ENCODE assay signal across 2 cellular contexts in the genomic region with DNA sequence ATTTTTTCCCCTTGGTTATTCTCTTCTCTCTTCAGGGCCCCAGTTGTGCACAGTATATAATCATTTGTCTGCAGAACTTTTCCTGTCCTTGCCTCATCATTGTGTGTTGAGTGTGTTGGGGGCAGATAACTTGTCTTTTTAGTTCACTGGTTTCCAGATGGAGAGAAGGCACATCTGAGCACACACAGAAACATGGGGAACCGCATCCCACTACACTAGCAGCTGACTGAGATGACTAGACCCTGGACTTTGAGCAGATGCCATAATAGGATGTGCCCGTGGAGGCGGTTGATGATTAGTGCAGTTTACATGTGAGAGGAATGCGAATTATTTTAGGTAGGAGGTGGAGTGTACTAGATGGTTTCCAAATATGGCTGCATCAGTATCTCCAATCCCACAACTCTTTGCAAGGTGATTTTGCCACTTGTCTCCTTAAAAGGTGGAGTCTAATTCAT.
TF ChIP-seq lines count a peak whose summit lies in the region.

No MANE protein-coding gene starts in this region.

TF ChIP-seq in K562, 482 proteins besides CTCF, POLR2A, EP300 and RAD21 (continued from another document and continues in another):
- no peak for TF ChIP-seq ZNF592 (IDR thresholded peaks at IDR 0.05)
- TF ChIP-seq MEIS2 (IDR thresholded peaks at IDR 0.05; ENCODE audit: partially characterized antibody), result peak; percentile 48
- no peak for TF ChIP-seq STAT6 (CRISPR knock-in tag; IDR thresholded peaks at IDR 0.05)
- TF ChIP-seq USF2 (CRISPR knock-in tag; IDR thresholded peaks at IDR 0.05), result no peak
- no peak for TF ChIP-seq ARID3A (IDR thresholded peaks at IDR 0.05; ENCODE audit: borderline replicate concordance, low read depth, low read length)
- TF ChIP-seq CEBPB (tag; IDR thresholded peaks at IDR 0.05), result peak; percentile 69
- 0 out of 2 replicates have a peak, but pooled peaks have one; percentile 41 for TF ChIP-seq HDAC2 (IDR thresholded peaks at IDR 0.05)
- no peak for TF ChIP-seq STAG1 (CRISPR knock-in tag; IDR thresholded peaks at IDR 0.05; ENCODE audit: borderline replicate concordance)
- no peak for TF ChIP-seq HOXB6 (CRISPR knock-in tag; IDR thresholded peaks at IDR 0.05; ENCODE audit: borderline replicate concordance)
- TF ChIP-seq MITF (IDR thresholded peaks at IDR 0.05), result no peak
- no peak for TF ChIP-seq ZNF282 (CRISPR knock-in tag; IDR thresholded peaks at IDR 0.05)
- TF ChIP-seq MAX (CRISPR knock-in tag; IDR thresholded peaks at IDR 0.05), result peak; percentile 25; the same call in 1 of the 2 replicates
- no peak for TF ChIP-seq RBM39 (optimal IDR thresholded peaks at IDR 0.05; ENCODE audit: low read depth, low read length)

TF ChIP-seq in HepG2, 621 proteins besides CTCF, POLR2A, EP300 and RAD21 (continued from another document and continues in another):
- no peak for TF ChIP-seq ZNF281 (CRISPR knock-in tag; IDR thresholded peaks at IDR 0.05; ENCODE audit: borderline replicate concordance)
- TF ChIP-seq PRPF4 (IDR thresholded peaks at IDR 0.05; ENCODE audit: low read depth, low read length, poor library complexity, severe bottlenecking), result no peak
- no peak for TF ChIP-seq CREBL2 (CRISPR knock-in tag; IDR thresholded peaks at IDR 0.05; ENCODE audit: borderline replicate concordance)
- TF ChIP-seq, protein P1, sequence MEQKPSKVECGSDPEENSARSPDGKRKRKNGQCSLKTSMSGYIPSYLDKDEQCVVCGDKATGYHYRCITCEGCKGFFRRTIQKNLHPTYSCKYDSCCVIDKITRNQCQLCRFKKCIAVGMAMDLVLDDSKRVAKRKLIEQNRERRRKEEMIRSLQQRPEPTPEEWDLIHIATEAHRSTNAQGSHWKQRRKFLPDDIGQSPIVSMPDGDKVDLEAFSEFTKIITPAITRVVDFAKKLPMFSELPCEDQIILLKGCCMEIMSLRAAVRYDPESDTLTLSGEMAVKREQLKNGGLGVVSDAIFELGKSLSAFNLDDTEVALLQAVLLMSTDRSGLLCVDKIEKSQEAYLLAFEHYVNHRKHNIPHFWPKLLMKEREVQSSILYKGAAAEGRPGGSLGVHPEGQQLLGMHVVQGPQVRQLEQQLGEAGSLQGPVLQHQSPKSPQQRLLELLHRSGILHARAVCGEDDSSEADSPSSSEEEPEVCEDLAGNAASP (CRISPR knock-in tag; IDR thresholded peaks at IDR 0.05; ENCODE audit: borderline replicate concordance), result 0 out of 2 replicates have a peak, but pooled peaks have one; percentile 9
- TF ChIP-seq, protein P2, sequence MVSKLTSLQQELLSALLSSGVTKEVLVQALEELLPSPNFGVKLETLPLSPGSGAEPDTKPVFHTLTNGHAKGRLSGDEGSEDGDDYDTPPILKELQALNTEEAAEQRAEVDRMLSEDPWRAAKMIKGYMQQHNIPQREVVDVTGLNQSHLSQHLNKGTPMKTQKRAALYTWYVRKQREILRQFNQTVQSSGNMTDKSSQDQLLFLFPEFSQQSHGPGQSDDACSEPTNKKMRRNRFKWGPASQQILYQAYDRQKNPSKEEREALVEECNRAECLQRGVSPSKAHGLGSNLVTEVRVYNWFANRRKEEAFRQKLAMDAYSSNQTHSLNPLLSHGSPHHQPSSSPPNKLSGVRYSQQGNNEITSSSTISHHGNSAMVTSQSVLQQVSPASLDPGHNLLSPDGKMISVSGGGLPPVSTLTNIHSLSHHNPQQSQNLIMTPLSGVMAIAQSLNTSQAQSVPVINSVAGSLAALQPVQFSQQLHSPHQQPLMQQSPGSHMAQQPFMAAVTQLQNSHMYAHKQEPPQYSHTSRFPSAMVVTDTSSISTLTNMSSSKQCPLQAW (CRISPR knock-in tag; IDR thresholded peaks at IDR 0.05), result peak; percentile 54; the same call in 1 of the 2 replicates
- no peak for TF ChIP-seq SRSF4 (IDR thresholded peaks at IDR 0.05; ENCODE audit: low read depth, low read length, poor library complexity, severe bottlenecking)
- TF ChIP-seq DZIP1 (CRISPR knock-in tag; IDR thresholded peaks at IDR 0.05), result no peak
- no peak for TF ChIP-seq ZNF766 (CRISPR knock-in tag; IDR thresholded peaks at IDR 0.05; ENCODE audit: borderline replicate concordance)
- no peak for TF ChIP-seq ZNF574 (CRISPR knock-in tag; IDR thresholded peaks at IDR 0.05)
- TF ChIP-seq PRDM10 (CRISPR knock-in tag; IDR thresholded peaks at IDR 0.05; ENCODE audit: low read depth), result no peak
- no peak for TF ChIP-seq ZSCAN20 (CRISPR knock-in tag; IDR thresholded peaks at IDR 0.05; ENCODE audit: borderline replicate concordance)
- no peak for TF ChIP-seq TEAD2 (CRISPR knock-in tag; IDR thresholded peaks at IDR 0.05)
- TF ChIP-seq ZNF432 (CRISPR knock-in tag; IDR thresholded peaks at IDR 0.05; ENCODE audit: borderline replicate concordance), result no peak
- TF ChIP-seq STAT5B (CRISPR knock-in tag; IDR thresholded peaks at IDR 0.05), result no peak
- no peak for TF ChIP-seq TOPORS (CRISPR knock-in tag; IDR thresholded peaks at IDR 0.05)
- TF ChIP-seq ZNF878 (CRISPR knock-in tag; IDR thresholded peaks at IDR 0.05), result no peak
- 0 out of 2 replicates have a peak, but pooled peaks have one; percentile 59 for TF ChIP-seq EHMT2 (IDR thresholded peaks at IDR 0.05; ENCODE audit: borderline replicate concordance, low read depth, low read length)
- no peak for TF ChIP-seq ZNF7 (CRISPR knock-in tag; IDR thresholded peaks at IDR 0.05)
- no peak for TF ChIP-seq NR1H2 (CRISPR knock-in tag; IDR thresholded peaks at IDR 0.05; ENCODE audit: borderline replicate concordance, low read depth)
- TF ChIP-seq, protein P3, sequence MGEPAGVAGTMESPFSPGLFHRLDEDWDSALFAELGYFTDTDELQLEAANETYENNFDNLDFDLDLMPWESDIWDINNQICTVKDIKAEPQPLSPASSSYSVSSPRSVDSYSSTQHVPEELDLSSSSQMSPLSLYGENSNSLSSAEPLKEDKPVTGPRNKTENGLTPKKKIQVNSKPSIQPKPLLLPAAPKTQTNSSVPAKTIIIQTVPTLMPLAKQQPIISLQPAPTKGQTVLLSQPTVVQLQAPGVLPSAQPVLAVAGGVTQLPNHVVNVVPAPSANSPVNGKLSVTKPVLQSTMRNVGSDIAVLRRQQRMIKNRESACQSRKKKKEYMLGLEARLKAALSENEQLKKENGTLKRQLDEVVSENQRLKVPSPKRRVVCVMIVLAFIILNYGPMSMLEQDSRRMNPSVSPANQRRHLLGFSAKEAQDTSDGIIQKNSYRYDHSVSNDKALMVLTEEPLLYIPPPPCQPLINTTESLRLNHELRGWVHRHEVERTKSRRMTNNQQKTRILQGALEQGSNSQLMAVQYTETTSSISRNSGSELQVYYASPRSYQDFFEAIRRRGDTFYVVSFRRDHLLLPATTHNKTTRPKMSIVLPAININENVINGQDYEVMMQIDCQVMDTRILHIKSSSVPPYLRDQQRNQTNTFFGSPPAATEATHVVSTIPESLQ (CRISPR knock-in tag; conservative IDR thresholded peaks at IDR 0.05), result no peak
- TF ChIP-seq ZNF234 (CRISPR knock-in tag; conservative IDR thresholded peaks at IDR 0.05), result no peak
- TF ChIP-seq PHF20 (CRISPR knock-in tag; IDR thresholded peaks at IDR 0.05), result no peak
- TF ChIP-seq ZC3H13 (CRISPR knock-in tag; IDR thresholded peaks at IDR 0.05), result no peak
- TF ChIP-seq ZFP41 (CRISPR knock-in tag; IDR thresholded peaks at IDR 0.05; ENCODE audit: borderline replicate concordance), result no peak
- TF ChIP-seq NR3C1 (CRISPR knock-in tag; IDR thresholded peaks at IDR 0.05), result no peak
- TF ChIP-seq, protein P4, sequence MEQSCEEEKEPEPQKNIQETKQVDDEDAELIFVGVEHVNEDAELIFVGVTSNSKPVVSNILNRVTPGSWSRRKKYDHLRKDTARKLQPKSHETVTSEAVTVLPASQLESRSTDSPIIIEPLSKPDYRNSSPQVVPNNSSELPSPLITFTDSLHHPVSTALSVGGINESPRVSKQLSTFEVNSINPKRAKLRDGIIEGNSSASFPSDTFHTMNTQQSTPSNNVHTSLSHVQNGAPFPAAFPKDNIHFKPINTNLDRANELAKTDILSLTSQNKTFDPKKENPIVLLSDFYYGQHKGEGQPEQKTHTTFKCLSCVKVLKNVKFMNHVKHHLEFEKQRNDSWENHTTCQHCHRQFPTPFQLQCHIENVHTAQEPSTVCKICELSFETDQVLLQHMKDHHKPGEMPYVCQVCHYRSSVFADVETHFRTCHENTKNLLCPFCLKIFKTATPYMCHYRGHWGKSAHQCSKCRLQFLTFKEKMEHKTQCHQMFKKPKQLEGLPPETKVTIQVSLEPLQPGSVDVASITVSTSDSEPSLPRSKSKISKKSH (CRISPR knock-in tag; IDR thresholded peaks at IDR 0.05; ENCODE audit: borderline replicate concordance), result no peak
- TF ChIP-seq BRD4 (CRISPR knock-in tag; IDR thresholded peaks at IDR 0.05), result no peak
- TF ChIP-seq ZNF136 (CRISPR knock-in tag; IDR thresholded peaks at IDR 0.05; ENCODE audit: low read depth), result no peak
- TF ChIP-seq, protein P5, sequence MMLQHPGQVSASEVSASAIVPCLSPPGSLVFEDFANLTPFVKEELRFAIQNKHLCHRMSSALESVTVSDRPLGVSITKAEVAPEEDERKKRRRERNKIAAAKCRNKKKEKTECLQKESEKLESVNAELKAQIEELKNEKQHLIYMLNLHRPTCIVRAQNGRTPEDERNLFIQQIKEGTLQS (CRISPR knock-in tag; IDR thresholded peaks at IDR 0.05), result peak; percentile 60; the same call in 1 of the 2 replicates
- TF ChIP-seq ELF4 (CRISPR knock-in tag; IDR thresholded peaks at IDR 0.05; ENCODE audit: borderline replicate concordance), result no peak
